11 cellular contexts compared by ENCODE assay signal in genomic region chr14:29838752-29839151, GRCh38.
"Had no signal": no experiment of that assay in that cellular context is flagged by ENCODE, and none has a peak within 500 bp of the region (broad histone marks: within the 10 kb centered on the region; RNA-seq: fewer than 3 reads in every experiment).

No MANE protein-coding gene starts in this region.

- H2AFZ ChIP-seq: GM23248, GM23338 had no signal

- ATAC-seq: GM23338, HCT116 had no signal

- H3K27ac Mint-ChIP-seq: GM23338, H9, HFFc6 had no signal

- H3K9ac ChIP-seq: GM23248 had no signal

- H3K4me1 ChIP-seq: HAP-1 had no signal

- H3K36me3 ChIP-seq: HAP-1 had no signal

- DNase-seq: GM23248, GOT3, H7, H9, HCEC 1CT, HFFc6 had no signal

- H3K4me3 ChIP-seq: GM23248, GM23338, HAP-1 had no signal

- H3K4me3 Mint-ChIP-seq: GM23338, H9, HFFc6 had no signal

- H3K4me2 ChIP-seq: GM23338 had no signal

- FAIRE-seq: H1, H54 had no signal

- H3K4me1 Mint-ChIP-seq: GM23338, H9 had no signal

- H3K27ac ChIP-seq: GM23248 had no signal
